Comparison of ENCODE assay signal across 2 cellular contexts in genomic region chr7:14191686-14192098, GRCh38.
TF ChIP-seq lines count a peak whose summit lies in the region.

No MANE protein-coding gene starts in this region.

TF ChIP-seq in HCT116, 20 proteins besides CTCF, POLR2A, EP300 and RAD21 (continued from another document):
- TF ChIP-seq TCF7L2 (IDR thresholded peaks at IDR 0.05; ENCODE audit: borderline replicate concordance, extremely low read depth, insufficient read depth, insufficient read length) (no peak), EZH2 (IDR thresholded peaks at IDR 0.05) (no peak), EZH2phosphoT487 (IDR thresholded peaks at IDR 0.05; ENCODE audit: borderline replicate concordance) (no peak), ZFX (IDR thresholded peaks at IDR 0.05) (no peak), ZBTB33 (IDR thresholded peaks at IDR 0.05; ENCODE audit: extremely low read depth, insufficient replicate concordance, low read length) (no peak), SIN3A (IDR thresholded peaks at IDR 0.05; ENCODE audit: low read depth) (no peak), JUND (IDR thresholded peaks at IDR 0.05) (peak; percentile 48; the same call in 1 of the 2 replicates), REST (IDR thresholded peaks at IDR 0.05; ENCODE audit: low read depth) (no peak)

TF ChIP-seq in SK-N-SH, 30 proteins besides CTCF, POLR2A, EP300 and RAD21 (continued from another document):
- peak; percentile 45; the same call in 1 of the 2 replicates for TF ChIP-seq RXRA (IDR thresholded peaks at IDR 0.05; ENCODE audit: borderline replicate concordance, low read depth)
- TF ChIP-seq MAX (IDR thresholded peaks at IDR 0.05; ENCODE audit: low read depth): no peak
- no peak for TF ChIP-seq YY1 (IDR thresholded peaks at IDR 0.05; ENCODE audit: low read depth)
- TF ChIP-seq TCF12 (IDR thresholded peaks at IDR 0.05): peak; percentile 67
- no peak for TF ChIP-seq NRF1 (IDR thresholded peaks at IDR 0.05; ENCODE audit: low read depth, low read length)
- TF ChIP-seq JUND (IDR thresholded peaks at IDR 0.05): peak; percentile 76
- no peak for TF ChIP-seq ZBTB33 (IDR thresholded peaks at IDR 0.05; ENCODE audit: borderline replicate concordance, low read depth)
- no peak for TF ChIP-seq USF2 (IDR thresholded peaks at IDR 0.05; ENCODE audit: borderline replicate concordance, low read depth, low read length)
